In the genomic region with DNA sequence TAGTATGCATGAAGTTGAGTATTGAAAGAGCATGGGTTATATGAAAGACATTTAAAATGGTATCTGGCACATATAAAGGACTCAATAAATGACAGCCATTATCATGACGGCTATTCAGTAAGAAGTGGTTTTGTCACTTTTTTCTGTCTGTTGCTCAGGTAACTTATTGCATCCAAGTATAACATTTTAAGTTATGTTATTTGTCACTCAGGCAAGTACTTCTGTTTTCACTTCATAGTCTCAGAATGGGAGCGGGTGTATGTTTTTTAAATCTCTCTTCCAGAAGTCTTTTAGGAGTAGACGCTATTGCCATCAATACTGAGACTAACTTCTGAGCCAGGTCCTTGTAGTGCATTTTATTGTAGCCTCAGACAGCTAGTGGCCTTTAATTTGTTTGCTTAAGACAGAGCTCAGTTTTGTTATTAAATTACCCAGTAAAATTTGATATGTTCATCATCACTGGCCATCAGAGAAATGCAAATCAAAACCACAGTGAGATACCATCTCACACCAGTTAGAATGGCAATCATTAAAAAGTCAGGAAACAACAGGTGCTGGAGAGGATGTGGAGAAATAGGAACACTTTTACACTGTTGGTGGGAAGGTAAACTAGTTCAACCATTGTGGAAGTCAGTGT, we compare ENCODE assay signal across 8 cellular contexts.
ATAC-seq and TF ChIP-seq lines count a peak whose summit lies in the region.
"Not testable (repeated sequence)": the region's sequence is repeated elsewhere in the genome, so short reads cannot be mapped to it uniquely, and the experiment has no call there.

No MANE protein-coding gene starts in this region.

- H3K4me1 ChIP-seq in OCI-LY3 (ENCODE audit: low read length), result peaks cover 12% of the 10 kb centered on the region

- H3K27ac ChIP-seq in OCI-LY3 (ENCODE audit: low read length), result not testable (repeated sequence)

- not testable (repeated sequence) for H4K20me1 ChIP-seq in OCI-LY3 (ENCODE audit: insufficient read depth, low read length)

- H3K27me3 ChIP-seq in OCI-LY3 (ENCODE audit: low read depth, low read length), result peaks cover 11% of the 10 kb centered on the region

- H3K36me3 ChIP-seq in OCI-LY3 (replicated peaks; ENCODE audit: low read depth, low read length), result not testable (repeated sequence)

- H3K4me2 ChIP-seq in OCI-LY3 (ENCODE audit: low read length), result peak overlapping the region; percentile 28; the same call in 1 of the 2 replicates

- not testable (repeated sequence) for H3K4me3 ChIP-seq in OCI-LY3 (ENCODE audit: low read length)

- not testable (repeated sequence) for TF ChIP-seq CTCF in OCI-LY3 (IDR thresholded peaks at IDR 0.05; ENCODE audit: low read depth, low read length)

- ATAC-seq in GM18498 (IDR thresholded peaks at IDR 0.05; ENCODE audit: unreplicated experiment) (peak; percentile 74), GM18868 (IDR thresholded peaks at IDR 0.05; ENCODE audit: unreplicated experiment) (peak; percentile 85), GM19463 (IDR thresholded peaks at IDR 0.05; ENCODE audit: unreplicated experiment) (peak; percentile 76), GM21717 (IDR thresholded peaks at IDR 0.05; ENCODE audit: unreplicated experiment) (peak; percentile 66), HG02840 (IDR thresholded peaks at IDR 0.05; ENCODE audit: low FRiP score, unreplicated experiment) (peak; percentile 57), HG03103 (IDR thresholded peaks at IDR 0.05; ENCODE audit: low read depth, unreplicated experiment) (peak; percentile 61), HG03442 (IDR thresholded peaks at IDR 0.05; ENCODE audit: unreplicated experiment) (peak; percentile 59)

- not testable (repeated sequence) for H3K9me3 ChIP-seq in OCI-LY3 (ENCODE audit: insufficient read depth, low read length)

- not testable (repeated sequence) for H3K79me2 ChIP-seq in OCI-LY3 (ENCODE audit: low read length)

- H3K9ac ChIP-seq in OCI-LY3 (ENCODE audit: low read length), result not testable (repeated sequence)

- not testable (repeated sequence) for H2AFZ ChIP-seq in OCI-LY3 (ENCODE audit: low read depth, low read length)
